Comparison of ENCODE assay signal across 1 cellular context in the genomic region with DNA sequence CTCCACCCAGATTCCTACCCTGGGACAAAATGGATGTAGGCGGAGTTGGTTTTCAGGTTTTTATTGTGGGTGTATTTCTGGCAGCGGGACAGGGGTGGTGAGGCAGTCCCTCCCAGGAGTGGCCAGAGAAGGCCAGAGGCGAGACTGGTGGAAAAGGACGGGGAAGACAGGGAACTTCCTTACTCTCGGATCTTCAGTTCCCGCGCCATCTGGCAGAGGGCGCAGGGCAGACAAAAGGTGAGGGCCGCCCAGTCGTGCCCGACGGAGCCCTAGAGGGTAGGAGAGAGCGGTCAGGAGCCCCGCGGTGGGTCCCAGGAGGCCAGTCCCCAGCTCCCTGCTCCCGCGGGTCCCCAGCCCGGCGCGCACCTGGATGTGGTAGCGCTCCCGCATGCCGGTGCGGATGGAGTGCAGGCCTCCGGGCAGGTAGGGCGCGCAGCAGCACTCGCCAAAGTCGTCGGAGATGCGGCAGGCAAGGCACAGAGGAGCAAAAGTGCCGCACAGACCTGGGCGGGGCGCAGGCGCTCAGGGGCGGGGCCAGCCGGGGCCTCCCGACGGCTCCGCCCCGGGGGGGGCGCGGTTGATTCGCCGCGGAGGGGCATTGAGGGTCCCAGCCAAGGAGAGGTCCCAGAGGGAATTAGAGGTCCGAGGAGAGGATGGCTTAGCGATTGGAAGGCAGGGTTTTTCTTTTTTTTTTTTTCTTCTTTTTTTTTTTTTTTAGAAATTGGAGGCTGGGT.
TF ChIP-seq lines count a peak whose summit lies in the region.

No MANE protein-coding gene starts in this region.

TF ChIP-seq in Ishikawa, 13 proteins besides CTCF, POLR2A, EP300 and RAD21:
- no peak for TF ChIP-seq TEAD4 (IDR thresholded peaks at IDR 0.05)
- TF ChIP-seq NFIC (IDR thresholded peaks at IDR 0.05): peak; percentile 34; the same call in 1 of the 2 replicates
- no peak for TF ChIP-seq USF1 (IDR thresholded peaks at IDR 0.05)
- TF ChIP-seq FOXM1 (IDR thresholded peaks at IDR 0.05; ENCODE audit: borderline replicate concordance, low read depth): no peak
- TF ChIP-seq REST (IDR thresholded peaks at IDR 0.05; ENCODE audit: low read depth): no peak
- TF ChIP-seq TCF12 (IDR thresholded peaks at IDR 0.05; ENCODE audit: low read depth): no peak
- no peak for TF ChIP-seq ZBTB7A (IDR thresholded peaks at IDR 0.05; ENCODE audit: low read depth)
- TF ChIP-seq EGR1 (IDR thresholded peaks at IDR 0.05): no peak
TF ChIP-seq in Ishikawa: peak in this region for 1.
